7 cellular contexts compared by ENCODE assay signal in the genomic region with DNA sequence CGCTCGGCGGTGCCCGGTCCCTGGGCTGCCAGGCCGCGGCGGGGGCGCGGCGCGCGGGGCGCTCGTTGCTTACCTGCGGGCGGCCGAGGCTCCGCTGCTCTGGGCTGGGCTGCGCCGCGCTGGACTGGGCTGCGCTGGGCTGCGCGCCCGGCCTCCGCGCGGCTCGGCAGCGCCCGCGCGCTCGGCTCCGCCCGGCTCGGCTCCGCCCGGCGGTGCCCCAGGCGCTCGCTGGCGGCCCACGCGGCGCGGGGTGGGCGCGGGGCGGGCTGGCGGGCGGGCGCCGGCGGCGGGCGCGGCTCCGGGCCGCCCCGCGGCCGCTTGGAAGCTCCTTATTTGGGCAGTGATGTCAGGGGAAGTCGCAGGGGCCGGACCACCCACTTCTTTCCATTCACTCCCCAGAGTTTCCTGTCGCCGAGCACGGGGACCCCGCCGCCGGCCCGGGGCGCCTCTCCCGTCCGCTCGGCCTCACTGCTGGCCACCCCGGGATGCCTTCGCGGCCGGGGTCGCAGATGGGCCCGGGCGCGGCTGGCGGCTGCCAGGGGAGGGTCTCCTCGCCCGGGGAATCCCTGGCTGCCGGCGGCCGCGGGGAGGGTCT.
A peak's percentile ranks its signal among the peaks of the same experiment; 100 is the strongest.
DNase-seq lines count a peak whose midpoint lies in the region; ATAC-seq and TF ChIP-seq lines count a peak whose summit lies in the region.

No MANE protein-coding gene starts in this region.

- TF ChIP-seq POLR2A in esophagus muscularis mucosa (IDR thresholded peaks at IDR 0.05; ENCODE audit: low read depth): peak; percentile 42

- no peaks in the 10 kb centered on the region for H3K27me3 ChIP-seq in esophagus muscularis mucosa

- ATAC-seq in GM18511 (IDR thresholded peaks at IDR 0.05; ENCODE audit: unreplicated experiment): peak; percentile 76
- ATAC-seq in HG02759 (IDR thresholded peaks at IDR 0.05; ENCODE audit: unreplicated experiment): peak; percentile 77
- peak; percentile 83 to 89 for ATAC-seq in naive thymus-derived CD8-positive, alpha-beta T cell

- no peaks in the 10 kb centered on the region for H3K9me3 Mint-ChIP-seq in naive thymus-derived CD8-positive, alpha-beta T cell

- H3K36me3 Mint-ChIP-seq in naive thymus-derived CD8-positive, alpha-beta T cell: no peaks in the 10 kb centered on the region

- peak overlapping the region in 2 of 10 donors; percentile 62 to 75 for H3K27ac Mint-ChIP-seq in naive thymus-derived CD8-positive, alpha-beta T cell

- no peak for TF ChIP-seq CTCF in esophagus muscularis mucosa (IDR thresholded peaks at IDR 0.05)

- H3K36me3 ChIP-seq in esophagus muscularis mucosa: no peaks in the 10 kb centered on the region

- POLR2A ChIA-PET in naive thymus-derived CD8-positive, alpha-beta T cell (lab: Charles Lee): interaction anchor here (1.8 kb wide), 1 partner anchor 11 kb away, joined by 8 read pairs; no protein-coding TSS in a partner anchor

- DNase-seq in NCI-H748 (lab: John Stamatoyannopoulos, UW; ENCODE audit: unreplicated experiment): peak; percentile 96
- DNase-seq in activated T-cell treated with anti-CD3 and anti-CD28 coated beads for 4 hours: peak; percentile 64
- DNase-seq in esophagus muscularis mucosa (ENCODE audit: extremely low spot score): no peak
- peak; percentile 43 to 79 (median 60) for DNase-seq in naive thymus-derived CD8-positive, alpha-beta T cell
- peak; percentile 71 for DNase-seq in stimulated activated naive CD4-positive, alpha-beta T cell treated with Interleukin-2 at 50 U/mL for 16 hours (lab: John Stamatoyannopoulos, UW)

- 0% methylated on average over 29 of the region's 91 CpGs for WGBS in esophagus muscularis mucosa

- no peak for TF ChIP-seq EP300 in esophagus muscularis mucosa (IDR thresholded peaks at IDR 0.05)

- H3K4me3 ChIP-seq in esophagus muscularis mucosa: peak overlapping the region; percentile 69 to 83 (median 79)

- peaks cover 36 to 78% (median 74%) of the 10 kb centered on the region in 4 donors for H3K4me1 Mint-ChIP-seq in naive thymus-derived CD8-positive, alpha-beta T cell

- intact Hi-C loops in esophagus muscularis mucosa (cut with DNase I): no loop called here

- H3K9me3 ChIP-seq in esophagus muscularis mucosa: no peaks in the 10 kb centered on the region

- peak overlapping the region; percentile 87 to 96 (median 90) for H3K27ac ChIP-seq in esophagus muscularis mucosa (replicated peaks in 1 of 4)

- H3K4me1 ChIP-seq in esophagus muscularis mucosa: peaks cover 13 to 38% (median 32%) of the 10 kb centered on the region in 4 donors

- H3K4me3 Mint-ChIP-seq in naive thymus-derived CD8-positive, alpha-beta T cell: peak overlapping the region in 3 of 10 donors; percentile 40 to 92 (median 61)

- H3K27me3 Mint-ChIP-seq in naive thymus-derived CD8-positive, alpha-beta T cell: no peaks in the 10 kb centered on the region
